10 cellular contexts compared by ENCODE assay signal in the genomic region with DNA sequence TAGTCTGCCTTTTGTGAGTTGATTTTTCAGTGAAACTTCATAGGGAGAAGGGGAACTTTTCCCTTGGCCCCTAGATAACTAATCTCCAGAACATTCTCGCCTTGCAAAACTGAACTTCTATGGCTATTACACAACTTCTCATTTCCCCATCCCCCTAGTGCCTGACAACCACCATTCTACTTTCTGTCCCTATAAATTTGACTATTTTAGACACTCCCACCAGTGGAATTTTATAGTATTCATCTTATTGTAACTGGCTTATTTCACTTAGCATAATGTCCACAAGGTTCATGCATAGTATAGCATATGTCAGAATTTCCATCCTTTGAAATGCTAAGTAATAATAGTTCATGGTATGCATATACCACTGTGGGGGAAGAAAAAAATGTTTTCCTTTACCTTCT. TPM values are rescaled to one million over a fixed set of nuclear protein-coding genes. Genes with fewer than 3 reads are reported as not detected.
DNase-seq lines count a peak whose midpoint lies in the region; ATAC-seq and TF ChIP-seq lines count a peak whose summit lies in the region.
"Had no signal": no experiment of that assay in that cellular context is flagged by ENCODE, and none has a peak within 500 bp of the region (broad histone marks: within the 10 kb centered on the region; RNA-seq: fewer than 3 reads in every experiment).

No MANE protein-coding gene starts in this region.

- intact Hi-C loops in Calu3 (cut with micrococcal nuclease; ENCODE audit: unreplicated experiment), result no loop called here
- intact Hi-C loops in naive thymus-derived CD4-positive, alpha-beta T cell (cut with micrococcal nuclease), result no loop called here

- H3K4me3 ChIP-seq in HAP-1, result no peak overlapping the region
- H3K4me3 ChIP-seq in naive thymus-derived CD4-positive, alpha-beta T cell (ENCODE audit: low read length), result no peak overlapping the region
- H3K4me3 ChIP-seq: esophagus muscularis mucosa, thoracic aorta had no signal

- H3K36me3 ChIP-seq in HAP-1 (replicated peaks), result no peaks in the 10 kb centered on the region
- H3K36me3 ChIP-seq in naive thymus-derived CD4-positive, alpha-beta T cell (ENCODE audit: control insufficient read depth in 2 of 3, insufficient read depth in 3 of 3, low read length in 3 of 3), result no peaks in the 10 kb centered on the region
- H3K36me3 ChIP-seq: esophagus muscularis mucosa, thoracic aorta had no signal

- H3K36me3 Mint-ChIP-seq in Calu3 (ENCODE audit: insufficient read depth, unreplicated experiment), result peaks cover 7% of the 10 kb centered on the region
- H3K36me3 Mint-ChIP-seq in activated naive CD8-positive, alpha-beta T cell treated with anti-CD3 and anti-CD28 coated beads for 36 hours, result peaks cover 50% of the 10 kb centered on the region
- H3K36me3 Mint-ChIP-seq in naive thymus-derived CD4-positive, alpha-beta T cell, result peaks cover 0 to 29% (median 0%) of the 10 kb centered on the region in 5 donors

- peaks cover 15% of the 10 kb centered on the region for H3K4me1 ChIP-seq in HAP-1
- no peaks in the 10 kb centered on the region for H3K4me1 ChIP-seq in naive thymus-derived CD4-positive, alpha-beta T cell (ENCODE audit: control insufficient read depth in 2 of 2, insufficient read depth in 2 of 2, low read length in 2 of 2)

- BruUV-seq in Calu3 (replicated peaks; lab: Mats Ljungman, UMichigan), result no TSS peak

- H3K9me3 ChIP-seq in HAP-1, result peaks cover 16% of the 10 kb centered on the region
- no peaks in the 10 kb centered on the region for H3K9me3 ChIP-seq in naive thymus-derived CD4-positive, alpha-beta T cell (ENCODE audit: control insufficient read depth in 2 of 3, low read length in 3 of 3)
- H3K9me3 ChIP-seq: esophagus muscularis mucosa, thoracic aorta had no signal

- H3K4me1 Mint-ChIP-seq in Calu3 (ENCODE audit: low read depth, unreplicated experiment), result peaks cover 41% of the 10 kb centered on the region
- H3K4me1 Mint-ChIP-seq in activated naive CD8-positive, alpha-beta T cell treated with anti-CD3 and anti-CD28 coated beads for 36 hours, result peaks cover 52% of the 10 kb centered on the region
- H3K4me1 Mint-ChIP-seq in naive thymus-derived CD4-positive, alpha-beta T cell, result peaks cover 5 to 19% (median 6%) of the 10 kb centered on the region in 7 donors

- POLR2A ChIA-PET in naive thymus-derived CD4-positive, alpha-beta T cell (lab: Charles Lee), result no interaction called here

- no peak for TF ChIP-seq CTCF in Calu3 (IDR thresholded peaks at IDR 0.05; ENCODE audit: unreplicated experiment)

- DNase-seq in Calu3, result no peak
- DNase-seq in HAP-1 (ENCODE audit: low spot score in 2 of 2), result peak; percentile 25 to 88
- no peak for DNase-seq in activated naive CD8-positive, alpha-beta T cell treated with anti-CD3 and anti-CD28 coated beads for 36 hours
- DNase-seq in naive thymus-derived CD4-positive, alpha-beta T cell, result no peak
- DNase-seq in DMS79 (lab: John Stamatoyannopoulos, UW), result no peak
- DNase-seq: NCI-H2029 treated with DMSO at 0.1 percent for 48 hours had no signal

- in situ Hi-C loops in HAP-1 (cut with MboI; ENCODE audit: low sequenced_read_pairs), result no loop called here

- no peaks in the 10 kb centered on the region for H3K9me3 Mint-ChIP-seq in Calu3 (ENCODE audit: low read depth, unreplicated experiment)
- H3K9me3 Mint-ChIP-seq in activated naive CD8-positive, alpha-beta T cell treated with anti-CD3 and anti-CD28 coated beads for 36 hours, result peaks cover 32% of the 10 kb centered on the region
- peaks cover 0 to 30% (median 0%) of the 10 kb centered on the region in 11 donors for H3K9me3 Mint-ChIP-seq in naive thymus-derived CD4-positive, alpha-beta T cell

- ATAC-seq in naive thymus-derived CD4-positive, alpha-beta T cell, result peak; percentile 32
- ATAC-seq in GM18498 (IDR thresholded peaks at IDR 0.05; ENCODE audit: unreplicated experiment) (no peak), GM21786 (IDR thresholded peaks at IDR 0.05; ENCODE audit: unreplicated experiment) (no peak)

- no peak overlapping the region for H3K27ac ChIP-seq in naive thymus-derived CD4-positive, alpha-beta T cell (ENCODE audit: low read depth, low read length)
- H3K27ac ChIP-seq: esophagus muscularis mucosa, thoracic aorta had no signal

- H3K27me3 Mint-ChIP-seq in Calu3 (ENCODE audit: unreplicated experiment), result no peaks in the 10 kb centered on the region
- peaks cover 7% of the 10 kb centered on the region for H3K27me3 Mint-ChIP-seq in activated naive CD8-positive, alpha-beta T cell treated with anti-CD3 and anti-CD28 coated beads for 36 hours
- no peaks in the 10 kb centered on the region for H3K27me3 Mint-ChIP-seq in naive thymus-derived CD4-positive, alpha-beta T cell

- CTCF ChIA-PET in Calu3 (lab: Charles Lee), result interaction anchor here (0.6 kb wide), 1 partner anchor 353 kb away, joined by 3 read pairs; no protein-coding TSS in a partner anchor
- CTCF ChIA-PET in naive thymus-derived CD4-positive, alpha-beta T cell (lab: Charles Lee), result no interaction called here

- peak overlapping the region; percentile 65 for H3K27ac Mint-ChIP-seq in Calu3 (ENCODE audit: unreplicated experiment)
- H3K27ac Mint-ChIP-seq in activated naive CD8-positive, alpha-beta T cell treated with anti-CD3 and anti-CD28 coated beads for 36 hours, result peak overlapping the region; percentile 85
- no peak overlapping the region for H3K27ac Mint-ChIP-seq in naive thymus-derived CD4-positive, alpha-beta T cell

- no peaks in the 10 kb centered on the region for H3K27me3 ChIP-seq in HAP-1 (ENCODE audit: low read depth)
- H3K27me3 ChIP-seq in naive thymus-derived CD4-positive, alpha-beta T cell (ENCODE audit: control insufficient read depth in 2 of 2, insufficient read depth in 2 of 2, low read length in 2 of 2), result no peaks in the 10 kb centered on the region
- H3K27me3 ChIP-seq: esophagus muscularis mucosa had no signal

- H3K4me3 Mint-ChIP-seq in Calu3 (ENCODE audit: low read depth, unreplicated experiment), result no peak overlapping the region
- H3K4me3 Mint-ChIP-seq in activated naive CD8-positive, alpha-beta T cell treated with anti-CD3 and anti-CD28 coated beads for 36 hours, result no peak overlapping the region
- no peak overlapping the region for H3K4me3 Mint-ChIP-seq in naive thymus-derived CD4-positive, alpha-beta T cell

RNA-seq across cellular contexts. Expression of a gene that starts 30.5 kb away (rescaled TPM):
- 11.9 and 36.1 TPM in 2 replicates for total RNA-seq in Calu3 (2022)
- total RNA-seq in activated naive CD8-positive, alpha-beta T cell treated with anti-CD3 and anti-CD28 coated beads for 36 hours, result 1 to 10 TPM; 5.8 to 8.0 TPM
- 1 to 10 TPM; 1.0 to 5.9 (median 2.7) TPM for total RNA-seq in naive thymus-derived CD4-positive, alpha-beta T cell
- 1 to 10 TPM in 1 of 2 donors, under 1 TPM in 1; 0.06 to 1.8 TPM for polyA plus RNA-seq in naive thymus-derived CD4-positive, alpha-beta T cell

Comparison
In these comparisons a context has a peak if more than half of its experiments do, and no peak if none do; other contexts are left out.
1. DNase-seq: peak in HAP-1 (2 of 2); none in Calu3 (single experiment), activated naive CD8-positive, alpha-beta T cell treated with anti-CD3 and anti-CD28 coated beads for 36 hours (single experiment), naive thymus-derived CD4-positive, alpha-beta T cell (0 of 9) and DMS79 (single experiment).
2. H3K27ac Mint-ChIP-seq: peak in Calu3 (single experiment) and activated naive CD8-positive, alpha-beta T cell treated with anti-CD3 and anti-CD28 coated beads for 36 hours (single experiment); none in naive thymus-derived CD4-positive, alpha-beta T cell (0 of 9).